In the genomic region with DNA sequence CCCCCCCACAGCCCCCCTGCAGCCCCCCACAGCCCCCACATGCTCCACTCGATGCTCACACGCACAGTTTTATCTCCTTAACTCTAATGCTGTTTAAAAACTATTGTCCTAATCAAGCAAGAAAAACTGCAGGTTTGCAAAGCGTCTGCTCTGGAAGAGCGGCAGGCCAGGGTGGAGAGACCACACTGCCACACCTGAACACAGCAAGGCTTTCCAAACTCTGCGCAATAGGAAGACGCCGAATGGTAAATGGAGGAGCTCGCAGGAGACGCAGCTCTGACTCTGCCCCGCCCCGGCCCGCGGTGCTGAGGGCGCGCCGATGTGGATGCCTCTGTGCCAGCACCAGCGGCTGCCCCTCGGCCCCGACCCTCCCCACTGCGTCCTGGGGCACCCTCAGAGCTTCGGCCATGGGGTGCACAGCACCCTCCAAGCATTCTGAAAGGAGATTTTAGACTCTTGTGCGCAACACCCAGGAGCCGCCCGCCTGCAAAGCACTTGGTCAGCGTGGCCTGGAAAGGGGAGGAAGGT, we compare ENCODE assay signal across 9 cellular contexts. TPM values are rescaled to one million over a fixed set of nuclear protein-coding genes. Genes with fewer than 3 reads are reported as not detected.
DNase-seq lines count a peak whose midpoint lies in the region; ATAC-seq and TF ChIP-seq lines count a peak whose summit lies in the region.
"Had no signal": no experiment of that assay in that cellular context is flagged by ENCODE, and none has a peak within 500 bp of the region (broad histone marks: within the 10 kb centered on the region; RNA-seq: fewer than 3 reads in every experiment).

No MANE protein-coding gene starts in this region.

- intact Hi-C loops in OCI-LY7 (cut with micrococcal nuclease; ENCODE audit: unreplicated experiment) = no loop called here

- H3K4me2 ChIP-seq in OCI-LY7 (ENCODE audit: low read length) = no peak overlapping the region

- POLR2A ChIA-PET in OCI-LY7 (lab: Charles Lee) = interaction anchor here (0.5 kb wide), 1 partner anchor 149 kb away, joined by 4 read pairs; no protein-coding TSS in a partner anchor

- ATAC-seq in HG03095 (IDR thresholded peaks at IDR 0.05; ENCODE audit: unreplicated experiment) (no peak), GM21528 (IDR thresholded peaks at IDR 0.05; ENCODE audit: low FRiP score, unreplicated experiment) (no peak)

- H3K36me3 ChIP-seq in OCI-LY7 (ENCODE audit: insufficient read depth, low read length) = no peaks in the 10 kb centered on the region
- H3K36me3 ChIP-seq: adrenal gland had no signal

- no peaks in the 10 kb centered on the region for H3K9me2 ChIP-seq in OCI-LY7 (ENCODE audit: insufficient read depth, low read length)

- H3K9me3 ChIP-seq in OCI-LY7 (ENCODE audit: low read length) = no peaks in the 10 kb centered on the region
- H3K9me3 ChIP-seq: adrenal gland had no signal

- peaks cover 9% of the 10 kb centered on the region for H3K4me1 ChIP-seq in OCI-LY7 (ENCODE audit: insufficient read depth, low read length, poor library complexity, severe bottlenecking)

- H3K79me2 ChIP-seq in OCI-LY7 (ENCODE audit: insufficient read depth, low read depth, low read length) = no peaks in the 10 kb centered on the region

- no peak overlapping the region for H3K4me3 ChIP-seq in OCI-LY7 (ENCODE audit: low read depth, low read length, poor library complexity, severe bottlenecking)
- H3K4me3 ChIP-seq: adrenal gland had no signal

- no peak overlapping the region for H2AFZ ChIP-seq in OCI-LY7 (ENCODE audit: low read length)

- CTCF ChIA-PET in OCI-LY7 (lab: Charles Lee; ENCODE audit: unreplicated experiment) = no interaction called here

- no peak overlapping the region for H3K27ac ChIP-seq in OCI-LY7 (ENCODE audit: low read depth, low read length, poor library complexity, severe bottlenecking)

- no TSS peak for BruUV-seq in OCI-LY7 (replicated peaks; lab: Mats Ljungman, UMichigan)

- no peak for TF ChIP-seq CTCF in OCI-LY7 (conservative IDR thresholded peaks at IDR 0.05; ENCODE audit: low read length)

- H4K20me1 ChIP-seq in OCI-LY7 (ENCODE audit: insufficient read depth, low read length) = no peaks in the 10 kb centered on the region

- DNase-seq in ELR (ENCODE audit: low read depth) = peak; percentile 71
- DNase-seq in OCI-LY7 (ENCODE audit: low spot score) = peak; percentile 16
- DNase-seq in fibroblast of gingiva (ENCODE audit: low read depth) = peak; percentile 34
- peak; percentile 36 for DNase-seq in renal cortical epithelial cell (ENCODE audit: low read depth)
- no peak for DNase-seq in stimulated activated CD4-positive, alpha-beta T cell treated with anti-CD3 and anti-CD28 coated beads, Interleukin-4, amount 100 ng/mL, for 1 hour
- DNase-seq in ureter (ENCODE audit: low spot score) = no peak

RNA-seq across cellular contexts. Expression of a gene that starts 32.4 kb away (rescaled TPM):
- total RNA-seq in OCI-LY7 (2014; rRNA removed; shearing (Covaris generic)) = 3.6 and 4.4 TPM in 2 replicates
- 15.0 and 17.9 TPM in 2 replicates for total RNA-seq in OCI-LY7 (2022)
- 9.0 and 10.9 TPM in 2 replicates for total RNA-seq in renal cortical epithelial cell
- 22.4 TPM for total RNA-seq in ureter

Comparison
In these comparisons a context has a peak if more than half of its experiments do, and no peak if none do; other contexts are left out.
1. DNase-seq: peak in ELR (single experiment), OCI-LY7 (single experiment), fibroblast of gingiva (single experiment) and renal cortical epithelial cell (single experiment); none in stimulated activated CD4-positive, alpha-beta T cell treated with anti-CD3 and anti-CD28 coated beads, Interleukin-4, amount 100 ng/mL, for 1 hour (single experiment) and ureter (single experiment).